Comparison of ENCODE assay signal across 8 cellular contexts in genomic region chr19:51327066-51327985, GRCh38. TPM values are rescaled to one million over a fixed set of nuclear protein-coding genes. Genes with fewer than 3 reads are reported as not detected.
A peak's percentile ranks its signal among the peaks of the same experiment; 100 is the strongest.
DNase-seq lines count a peak whose midpoint lies in the region; ATAC-seq and TF ChIP-seq lines count a peak whose summit lies in the region.

No MANE protein-coding gene starts in this region.

- ATAC-seq in activated naive CD8-positive, alpha-beta T cell treated with anti-CD3 and anti-CD28 coated beads, Interleukin-2, amount 10 ng/mL, durations not matched to agents 7 days and 5 days (ENCODE audit: low read depth) = peak; percentile 73
- no peak for ATAC-seq in HG03175 (IDR thresholded peaks at IDR 0.05; ENCODE audit: unreplicated experiment)

- peak; percentile 80 for DNase-seq in GM03348 (ENCODE audit: low spot score)
- peak; percentile 87 for DNase-seq in OCI-M1 (lab: John Stamatoyannopoulos, UW)
- DNase-seq in activated naive CD8-positive, alpha-beta T cell treated with anti-CD3 and anti-CD28 coated beads, Interleukin-2, amount 10 ng/mL, durations not matched to agents 7 days and 5 days = peak; percentile 71
- DNase-seq in islet precursor cell = peak; percentile 88
- peak; percentile 38 for DNase-seq in stimulated activated CD8-positive, alpha-beta memory T cell treated with anti-CD3 and anti-CD28 coated beads, Interleukin-7, amount 100 ng/mL, for 24 hours (ENCODE audit: low read depth)
- DNase-seq in lower leg skin (ENCODE audit: low spot score in 2 of 2) = no peak
- DNase-seq in NCI-H748 (lab: John Stamatoyannopoulos, UW; ENCODE audit: unreplicated experiment) = no peak

- 4 to 8% methylated on average over 43 to 72 of the region's 74 CpGs for WGBS in lower leg skin, 2 donors

- intact Hi-C loops in lower leg skin (cut with DNase I; ENCODE audit: low total_unique reads) = loop anchor here (10.0 kb wide), 1 partner anchor 87 kb away; the partner anchor contains the start of gene SIGLEC10

- H3K36me3 Mint-ChIP-seq in activated naive CD8-positive, alpha-beta T cell treated with anti-CD3 and anti-CD28 coated beads, Interleukin-2, amount 10 ng/mL, durations not matched to agents 7 days and 5 days = peaks cover 1% of the 10 kb centered on the region

- POLR2A ChIA-PET in activated naive CD8-positive, alpha-beta T cell treated with anti-CD3 and anti-CD28 coated beads, Interleukin-2, amount 10 ng/mL, durations not matched to agents 7 days and 5 days (lab: Charles Lee) = interaction anchor here (1.3 kb wide), 1 partner anchor 68 kb away, joined by 6 read pairs; no protein-coding TSS in a partner anchor

- H3K4me3 ChIP-seq in lower leg skin (ENCODE audit: low read depth, poor library complexity, severe bottlenecking) = no peak overlapping the region

- no peak overlapping the region for H3K27ac Mint-ChIP-seq in activated naive CD8-positive, alpha-beta T cell treated with anti-CD3 and anti-CD28 coated beads, Interleukin-2, amount 10 ng/mL, durations not matched to agents 7 days and 5 days

- peaks cover 13% of the 10 kb centered on the region for H3K4me1 Mint-ChIP-seq in activated naive CD8-positive, alpha-beta T cell treated with anti-CD3 and anti-CD28 coated beads, Interleukin-2, amount 10 ng/mL, durations not matched to agents 7 days and 5 days

- TF ChIP-seq POLR2A in lower leg skin (IDR thresholded peaks at IDR 0.05) = no peak

- peaks cover 2% of the 10 kb centered on the region for H3K9me3 Mint-ChIP-seq in activated naive CD8-positive, alpha-beta T cell treated with anti-CD3 and anti-CD28 coated beads, Interleukin-2, amount 10 ng/mL, durations not matched to agents 7 days and 5 days

- peaks cover 50% of the 10 kb centered on the region for H3K27me3 Mint-ChIP-seq in activated naive CD8-positive, alpha-beta T cell treated with anti-CD3 and anti-CD28 coated beads, Interleukin-2, amount 10 ng/mL, durations not matched to agents 7 days and 5 days

- TF ChIP-seq CTCF in lower leg skin (IDR thresholded peaks at IDR 0.05) = no peak

- H3K4me3 Mint-ChIP-seq in activated naive CD8-positive, alpha-beta T cell treated with anti-CD3 and anti-CD28 coated beads, Interleukin-2, amount 10 ng/mL, durations not matched to agents 7 days and 5 days = peak overlapping the region; percentile 76

RNA-seq across cellular contexts. Expression of gene VSIG10L, which starts 14.6 kb away (rescaled TPM):
- under 1 TPM; 0.62 to 0.94 TPM for total RNA-seq in activated naive CD8-positive, alpha-beta T cell treated with anti-CD3 and anti-CD28 coated beads, Interleukin-2, amount 10 ng/mL, durations not matched to agents 7 days and 5 days
- total RNA-seq in lower leg skin = 10 to 100 TPM; 31.0 to 42.9 (median 39.5) TPM

RNA-seq across cellular contexts. Expression of gene IGLON5, which starts 15.9 kb away (rescaled TPM):
- total RNA-seq in activated naive CD8-positive, alpha-beta T cell treated with anti-CD3 and anti-CD28 coated beads, Interleukin-2, amount 10 ng/mL, durations not matched to agents 7 days and 5 days = under 1 TPM in 1 of 2 experiments, not detected in 1; 0.11 TPM
- total RNA-seq in lower leg skin = under 1 TPM in 1 of 4 donors, not detected in 3; 0.27 TPM

RNA-seq across cellular contexts. Expression of gene ETFB, which starts 38.9 kb away (rescaled TPM):
- 100 to 1,000 TPM; 121 to 124 TPM for total RNA-seq in activated naive CD8-positive, alpha-beta T cell treated with anti-CD3 and anti-CD28 coated beads, Interleukin-2, amount 10 ng/mL, durations not matched to agents 7 days and 5 days
- total RNA-seq in lower leg skin = 10 to 100 TPM; 52.5 to 79.2 (median 74.5) TPM

RNA-seq across cellular contexts. Expression of gene CLDND2, which starts 41.5 kb away (rescaled TPM):
- 10 to 100 TPM; 11.6 to 13.4 TPM for total RNA-seq in activated naive CD8-positive, alpha-beta T cell treated with anti-CD3 and anti-CD28 coated beads, Interleukin-2, amount 10 ng/mL, durations not matched to agents 7 days and 5 days
- total RNA-seq in lower leg skin = 1 to 10 TPM in 1 of 4 donors, not detected in 3; 1.8 TPM

RNA-seq across cellular contexts. Expression of gene NKG7, which starts 45.1 kb away (rescaled TPM):
- 100 to 1,000 TPM; 263 TPM for total RNA-seq in activated naive CD8-positive, alpha-beta T cell treated with anti-CD3 and anti-CD28 coated beads, Interleukin-2, amount 10 ng/mL, durations not matched to agents 7 days and 5 days
- total RNA-seq in lower leg skin = 1 to 10 TPM in 1 of 4 donors, not detected in 3; 1.3 TPM

Comparison
In these comparisons a context has a peak if more than half of its experiments do, and no peak if none do; other contexts are left out.
1. DNase-seq: peak in GM03348 (single experiment), OCI-M1 (single experiment), activated naive CD8-positive, alpha-beta T cell treated with anti-CD3 and anti-CD28 coated beads, Interleukin-2, amount 10 ng/mL, durations not matched to agents 7 days and 5 days (single experiment), islet precursor cell (single experiment) and stimulated activated CD8-positive, alpha-beta memory T cell treated with anti-CD3 and anti-CD28 coated beads, Interleukin-7, amount 100 ng/mL, for 24 hours (single experiment); none in lower leg skin (0 of 2) and NCI-H748 (single experiment).
2. RNA of gene VSIG10L, which starts 14.6 kb away (total RNA-seq): 31.0 to 42.9 TPM in lower leg skin; 0.62 to 0.94 TPM in activated naive CD8-positive, alpha-beta T cell treated with anti-CD3 and anti-CD28 coated beads, Interleukin-2, amount 10 ng/mL, durations not matched to agents 7 days and 5 days; every median in the first group is over 10 times any median in the second.